36 cellular contexts compared by ENCODE assay signal in genomic region chr5:22928821-22929482, GRCh38.
DNase-seq lines count a peak whose midpoint lies in the region; ATAC-seq and TF ChIP-seq lines count a peak whose summit lies in the region.
"Had no signal": no experiment of that assay in that cellular context is flagged by ENCODE, and none has a peak within 500 bp of the region (broad histone marks: within the 10 kb centered on the region; RNA-seq: fewer than 3 reads in every experiment).

No MANE protein-coding gene starts in this region.

- H3K9me3 ChIP-seq in HEK293 (ENCODE audit: control insufficient read depth, insufficient read depth, low read depth, low read length) (no peaks in the 10 kb centered on the region), hepatocyte (ENCODE audit: low read depth) (no peaks in the 10 kb centered on the region)
- H3K9me3 ChIP-seq: BE2C, body of pancreas, prostate gland, right lobe of liver, thyroid gland had no signal

- H3K27ac ChIP-seq in HEK293 (ENCODE audit: extremely low read depth, low read depth, low read length), result no peak overlapping the region
- H3K27ac ChIP-seq in hepatocyte, result peak overlapping the region; percentile 62
- H3K27ac ChIP-seq: body of pancreas, dorsolateral prefrontal cortex, prostate gland, right lobe of liver, thyroid gland had no signal

- no peaks in the 10 kb centered on the region for H3K27me3 ChIP-seq in hepatocyte
- H3K27me3 ChIP-seq: BE2C, body of pancreas, dorsolateral prefrontal cortex, right lobe of liver, thyroid gland had no signal

- H3K4me3 ChIP-seq in HEK293 (ENCODE audit: low read depth, low read length) (no peak overlapping the region), hepatocyte (no peak overlapping the region)
- H3K4me3 ChIP-seq: body of pancreas, dorsolateral prefrontal cortex, prostate gland, right lobe of liver, thyroid gland had no signal

- no peak for TF ChIP-seq CTCF in HEK293 (tag by site-specific recombination; IDR thresholded peaks at IDR 0.05)
- no peak for TF ChIP-seq CTCF in hepatocyte (IDR thresholded peaks at IDR 0.05; ENCODE audit: poor library complexity)
- TF ChIP-seq CTCF in osteocyte (IDR thresholded peaks at IDR 0.05), result no peak

- H3K4me2 ChIP-seq in hepatocyte, result no peak overlapping the region

- CTCF ChIA-PET in HEK293 (lab: Yijun Ruan, JAX), result interaction anchor here (0.7 kb wide), 1 partner anchor 248 kb away, joined by 3 read pairs; no protein-coding TSS in a partner anchor

- peaks cover 3% of the 10 kb centered on the region for H3K4me1 Mint-ChIP-seq in osteocyte (ENCODE audit: unreplicated experiment)
- H3K4me1 Mint-ChIP-seq: memory B cell, neural crest cell had no signal

- no peaks in the 10 kb centered on the region for H3K79me2 ChIP-seq in hepatocyte

- H3K9me2 ChIP-seq in hepatocyte (replicated peaks; ENCODE audit: insufficient read depth), result no peaks in the 10 kb centered on the region

- ATAC-seq in GM19395 (IDR thresholded peaks at IDR 0.05; ENCODE audit: unreplicated experiment) (no peak), GM18505 (IDR thresholded peaks at IDR 0.05; ENCODE audit: unreplicated experiment) (no peak)
- ATAC-seq: activated T-cell treated with anti-CD3 and anti-CD28 coated beads, Interleukin-2, amount 50 U/mL, for 72 hours; body of pancreas; CD8-positive, alpha-beta T cell; HCT116; Panc1; right lobe of liver had no signal

- TF ChIP-seq POLR2A in GM18505 (IDR thresholded peaks at IDR 0.05; ENCODE audit: borderline replicate concordance, extremely low read depth, insufficient read depth, insufficient read length), result no peak

- H2AFZ ChIP-seq in hepatocyte, result peak overlapping the region; percentile 10

- H3K36me3 ChIP-seq in HEK293 (ENCODE audit: control insufficient read depth in 2 of 2, insufficient read depth in 1 of 2, low read length in 2 of 2) (no peaks in the 10 kb centered on the region), hepatocyte (replicated peaks; ENCODE audit: insufficient read depth, low read depth) (no peaks in the 10 kb centered on the region)
- H3K36me3 ChIP-seq: BE2C, prostate gland, right lobe of liver, thyroid gland had no signal

- H3K27me3 Mint-ChIP-seq in osteocyte (ENCODE audit: unreplicated experiment), result no peaks in the 10 kb centered on the region
- H3K27me3 Mint-ChIP-seq: memory B cell; stimulated activated naive CD8-positive, alpha-beta T cell treated with anti-CD3 and anti-CD28 coated beads, Interleukin-15, Interleukin-2, amounts not matched to agents 100 ng/mL and 50 ng/mL, for 24 hours had no signal

- H3K9me3 Mint-ChIP-seq in osteocyte (ENCODE audit: unreplicated experiment), result peaks cover 28% of the 10 kb centered on the region

- no peaks in the 10 kb centered on the region for H3K36me3 Mint-ChIP-seq in osteocyte (ENCODE audit: unreplicated experiment)
- H3K36me3 Mint-ChIP-seq: CD8-positive, alpha-beta T cell; memory B cell had no signal

- no peak overlapping the region for H3K4me3 Mint-ChIP-seq in osteocyte (ENCODE audit: unreplicated experiment)
- H3K4me3 Mint-ChIP-seq: activated T-cell treated with anti-CD3 and anti-CD28 coated beads, Interleukin-2, amount 50 U/mL, for 72 hours; CD8-positive, alpha-beta T cell; memory B cell; neural crest cell; stimulated activated naive CD8-positive, alpha-beta T cell treated with anti-CD3 and anti-CD28 coated beads, Interleukin-15, Interleukin-2, amounts not matched to agents 100 ng/mL and 50 ng/mL, for 24 hours had no signal

- 20% methylated on average over 1 of the region's 1 CpG for WGBS in hepatocyte (ENCODE audit: low lambda C conversion rate, missing lambda C conversion rate)

- peak overlapping the region; percentile 37 for H3K27ac Mint-ChIP-seq in osteocyte (ENCODE audit: unreplicated experiment)
- H3K27ac Mint-ChIP-seq: activated T-cell treated with anti-CD3 and anti-CD28 coated beads, Interleukin-2, amount 50 U/mL, for 72 hours; CD8-positive, alpha-beta T cell; memory B cell; stimulated activated naive CD8-positive, alpha-beta T cell treated with anti-CD3 and anti-CD28 coated beads, Interleukin-15, Interleukin-2, amounts not matched to agents 100 ng/mL and 50 ng/mL, for 24 hours had no signal

- DNase-seq in RKO (ENCODE audit: low spot score) (peak; percentile 5), hepatocyte (ENCODE audit: low spot score) (no peak), osteocyte (ENCODE audit: extremely low spot score, unreplicated experiment) (no peak), occipital lobe (lab: John Stamatoyannopoulos, UW) (no peak)
- DNase-seq: activated CD4-positive, alpha-beta T cell treated with anti-CD3 and anti-CD28 coated beads, Interleukin-2, amount 50 U/mL, for 48 hours; activated CD4-positive, CD25-positive, alpha-beta regulatory T cell treated with anti-CD3 and anti-CD28 coated beads, Interleukin-2, amount 50 U/mL, for 72 hours; activated naive CD4-positive, alpha-beta T cell; activated T-cell treated with anti-CD3 and anti-CD28 coated beads, Interleukin-2, amount 50 U/mL, for 72 hours; BE2C; body of pancreas; CD8-positive, alpha-beta T cell; cerebellar nuclear complex; DMS 273 treated with DMSO at 0.1 percent for 48 hours; dorsolateral prefrontal cortex; EL; hippocampal formation; KG1; MM.1S; NCI-H1417; NCI-H2029 treated with DMSO at 0.1 percent for 48 hours; NCI-H2227 treated with DMSO at 0.1 percent for 48 hours; NCI-H526 treated with DMSO at 0.1 percent for 48 hours; right lobe of liver; SHP77; stimulated activated CD8-positive, alpha-beta memory T cell treated with anti-CD3 and anti-CD28 coated beads, Interleukin-4, amount 100 ng/mL, for 48 hours; T-helper 2 cell; thyroid gland had no signal

- no peaks in the 10 kb centered on the region for H4K20me1 ChIP-seq in hepatocyte (ENCODE audit: insufficient read depth, poor library complexity, severe bottlenecking)

- H3K4me1 ChIP-seq in HEK293 (ENCODE audit: control insufficient read depth, insufficient read depth, low read length), result no peaks in the 10 kb centered on the region
- H3K4me1 ChIP-seq in hepatocyte (ENCODE audit: insufficient read depth), result no peaks in the 10 kb centered on the region
- H3K4me1 ChIP-seq: BE2C, body of pancreas, prostate gland, right lobe of liver, thyroid gland had no signal

- POLR2A ChIA-PET in HEK293 (lab: Yijun Ruan, JAX), result no interaction called here

TF ChIP-seq in HEK293, 187 proteins besides CTCF, POLR2A, EP300 and RAD21 (continues in another document):
- TF ChIP-seq ZNF16 (tag by site-specific recombination; IDR thresholded peaks at IDR 0.05; ENCODE audit: low read depth) (no peak), ZBTB44 (tag by site-specific recombination; IDR thresholded peaks at IDR 0.05) (no peak), ZNF514 (tag by site-specific recombination; IDR thresholded peaks at IDR 0.05) (no peak), ZNF132 (tag by site-specific recombination; IDR thresholded peaks at IDR 0.05; ENCODE audit: borderline replicate concordance) (no peak), HOXA7 (CRISPR knock-in tag; IDR thresholded peaks at IDR 0.05; ENCODE audit: borderline replicate concordance) (no peak), KLF10 (tag by site-specific recombination; IDR thresholded peaks at IDR 0.05) (no peak), ZNF112 (tag by site-specific recombination; IDR thresholded peaks at IDR 0.05) (no peak), TRIM28 (IDR thresholded peaks at IDR 0.05; ENCODE audit: borderline replicate concordance, low read length) (peak; percentile 32; the same call in 1 of the 2 replicates), SETDB1 (IDR thresholded peaks at IDR 0.05; ENCODE audit: insufficient read length, low read length) (peak; percentile 90), ZNF140 (tag by site-specific recombination; IDR thresholded peaks at IDR 0.05) (no peak), ZNF677 (tag by site-specific recombination; IDR thresholded peaks at IDR 0.05) (no peak), ZBTB11 (tag by site-specific recombination; conservative IDR thresholded peaks at IDR 0.05; ENCODE audit: low read depth) (no peak)
